ENCODE assay signal across 1 cellular context in genomic region chr3:150546226-150547044, GRCh38.
TF ChIP-seq lines count a peak whose summit lies in the region.

Gene EIF2A (plus strand): TSS chr3:150546787. CDS start chr3:150546803, 16 bp downstream.
Gene SERP1 (minus strand): TSS chr3:150546496. CDS start chr3:150546135, 361 bp downstream.

TF ChIP-seq in SK-N-SH, 30 proteins besides CTCF, POLR2A, EP300 and RAD21 (continued from another document):
- TF ChIP-seq FOXM1 (IDR thresholded peaks at IDR 0.05; ENCODE audit: low read depth), result no peak
- TF ChIP-seq TAF1 (IDR thresholded peaks at IDR 0.05; ENCODE audit: borderline replicate concordance, low read depth, low read length), result peak; percentile 75; the same call in 1 of the 2 replicates
- no peak for TF ChIP-seq USF2 (IDR thresholded peaks at IDR 0.05; ENCODE audit: borderline replicate concordance, low read depth, low read length)
- peak; percentile 95 for TF ChIP-seq MAX (IDR thresholded peaks at IDR 0.05; ENCODE audit: low read depth)
